Comparison of ENCODE assay signal across 8 cellular contexts in genomic region chr7:100127866-100128601, GRCh38. TPM values are rescaled to one million over a fixed set of nuclear protein-coding genes. Genes with fewer than 3 reads are reported as not detected.
DNase-seq lines count a peak whose midpoint lies in the region; ATAC-seq and TF ChIP-seq lines count a peak whose summit lies in the region.

No MANE protein-coding gene starts in this region.

- TF ChIP-seq CTCF in AG09309 (IDR thresholded peaks at IDR 0.05; ENCODE audit: control insufficient read depth, insufficient read depth, low read depth, low read length, missing control alignments) (no peak), choroid plexus epithelial cell (conservative IDR thresholded peaks at IDR 0.05; ENCODE audit: low read depth, low read length) (no peak), upper lobe of left lung (IDR thresholded peaks at IDR 0.05) (no peak)

- TF ChIP-seq POLR2A in upper lobe of left lung (IDR thresholded peaks at IDR 0.05): no peak

- H3K27ac ChIP-seq in SK-N-MC (no peak overlapping the region), mesodermal cell (ENCODE audit: low read depth, low read length, severe bottlenecking) (no peak overlapping the region), upper lobe of left lung (peak overlapping the region; percentile 94 to 98 (median 96))

- DNase-seq in AG09309 (ENCODE audit: low read depth): no peak
- DNase-seq in SK-N-MC (ENCODE audit: low read depth, low spot score): no peak
- DNase-seq in choroid plexus epithelial cell (ENCODE audit: low read depth): peak; percentile 39
- DNase-seq in upper lobe of left lung: no peak

- no peak for TF ChIP-seq EP300 in upper lobe of left lung (IDR thresholded peaks at IDR 0.05)

- peaks cover 4% of the 10 kb centered on the region for H3K4me1 ChIP-seq in mesodermal cell (ENCODE audit: control insufficient read depth, insufficient read depth, low read length, poor library complexity, severe bottlenecking)
- H3K4me1 ChIP-seq in upper lobe of left lung: peaks cover 18 to 40% (median 28%) of the 10 kb centered on the region in 4 donors

- peak overlapping the region; percentile 91 for H3K4me3 ChIP-seq in AG09309 (ENCODE audit: control insufficient read depth, low read depth, low read length)
- H3K4me3 ChIP-seq in SK-N-MC: peak overlapping the region; percentile 89
- H3K4me3 ChIP-seq in choroid plexus epithelial cell (ENCODE audit: low read depth, low read length): peak overlapping the region; percentile 92
- peak overlapping the region; percentile 84 for H3K4me3 ChIP-seq in mesodermal cell (ENCODE audit: extremely low read depth, insufficient read depth, low read length, poor library complexity, severe bottlenecking)
- peak overlapping the region; percentile 67 to 98 (median 95) for H3K4me3 ChIP-seq in upper lobe of left lung

- H3K27me3 ChIP-seq in upper lobe of left lung: no peaks in the 10 kb centered on the region

- peak overlapping the region; percentile 90 for H3K9ac ChIP-seq in SK-N-MC (ENCODE audit: insufficient read length)

- ATAC-seq in GM18909 (IDR thresholded peaks at IDR 0.05; ENCODE audit: poor library complexity, unreplicated experiment) (peak; percentile 5), upper lobe of left lung (ENCODE audit: low FRiP score in 2 of 2) (peak in 1 of 2 donors; percentile 3), HG02973 (IDR thresholded peaks at IDR 0.05; ENCODE audit: unreplicated experiment) (no peak), HG03460 (IDR thresholded peaks at IDR 0.05; ENCODE audit: unreplicated experiment) (no peak)

- H3K9me3 ChIP-seq in SK-N-MC (ENCODE audit: low read depth, low read length) (no peaks in the 10 kb centered on the region), mesodermal cell (ENCODE audit: control insufficient read depth, low read length) (no peaks in the 10 kb centered on the region), upper lobe of left lung (no peaks in the 10 kb centered on the region)

- H3K36me3 ChIP-seq in SK-N-MC (ENCODE audit: insufficient read depth, low read length): no peaks in the 10 kb centered on the region
- peaks cover 23% of the 10 kb centered on the region for H3K36me3 ChIP-seq in mesodermal cell (ENCODE audit: control insufficient read depth, insufficient read depth, low read length)
- no peaks in the 10 kb centered on the region for H3K36me3 ChIP-seq in upper lobe of left lung

- WGBS in mesodermal cell (ENCODE audit: insufficient coverage in 2 of 2), 2 experiments: 8% methylated on average over 35 to 37 of the region's 37 CpGs
- WGBS in upper lobe of left lung, 2 donors: 4 to 5% methylated on average over 19 to 27 of the region's 37 CpGs

RNA-seq across cellular contexts. Expression of gene MBLAC1, which starts 1.3 kb away (rescaled TPM):
- polyA plus RNA-seq in mesodermal cell (2013, experiment 1 of 2): 1.6 TPM
- 1.2 TPM for polyA plus RNA-seq in mesodermal cell (2013, experiment 2 of 2)
- total RNA-seq in upper lobe of left lung: 10 to 100 TPM in 1 of 6 donors, 1 to 10 TPM in 5; 1.0 to 11.4 (median 3.3) TPM

RNA-seq across cellular contexts. Expression of gene CNPY4, which starts 8.6 kb away (rescaled TPM):
- 30.4 TPM for polyA plus RNA-seq in mesodermal cell (2013, experiment 1 of 2)
- 28.5 TPM for polyA plus RNA-seq in mesodermal cell (2013, experiment 2 of 2)
- total RNA-seq in upper lobe of left lung: 10 to 100 TPM in 2 of 6 donors, 1 to 10 TPM in 4; 2.9 to 14.6 (median 6.5) TPM

RNA-seq across cellular contexts. Expression of gene TAF6, which starts 8.9 kb away (rescaled TPM):
- polyA plus RNA-seq in mesodermal cell (2013, experiment 1 of 2): 91.7 TPM
- polyA plus RNA-seq in mesodermal cell (2013, experiment 2 of 2): 72.9 TPM
- 10 to 100 TPM; 33.4 to 76.5 (median 53.0) TPM for total RNA-seq in upper lobe of left lung

RNA-seq across cellular contexts. Expression of gene LAMTOR4, which starts 20.7 kb away (rescaled TPM):
- polyA plus RNA-seq in mesodermal cell (2013, experiment 1 of 2): 141 TPM
- polyA plus RNA-seq in mesodermal cell (2013, experiment 2 of 2): 121 TPM
- total RNA-seq in upper lobe of left lung: 100 to 1,000 TPM; 111 to 223 (median 148) TPM

RNA-seq across cellular contexts. Expression of gene AP4M1, which starts 26.6 kb away (rescaled TPM):
- polyA plus RNA-seq in mesodermal cell (2013, experiment 1 of 2): 18.9 TPM
- polyA plus RNA-seq in mesodermal cell (2013, experiment 2 of 2): 14.3 TPM
- 100 to 1,000 TPM in 1 of 6 donors, 10 to 100 TPM in 5; 17.3 to 142 (median 19.4) TPM for total RNA-seq in upper lobe of left lung

Comparison
In these comparisons a context has a peak if more than half of its experiments do, and no peak if none do; other contexts are left out.
1. H3K27ac ChIP-seq: peak in upper lobe of left lung (4 of 4); none in SK-N-MC (single experiment) and mesodermal cell (single experiment).
2. Peak in every context shown above with its lines, with median percentiles within 50 percentile points of each other: H3K4me3 ChIP-seq.